Comparison of ENCODE assay signal across 10 cellular contexts in the genomic region with DNA sequence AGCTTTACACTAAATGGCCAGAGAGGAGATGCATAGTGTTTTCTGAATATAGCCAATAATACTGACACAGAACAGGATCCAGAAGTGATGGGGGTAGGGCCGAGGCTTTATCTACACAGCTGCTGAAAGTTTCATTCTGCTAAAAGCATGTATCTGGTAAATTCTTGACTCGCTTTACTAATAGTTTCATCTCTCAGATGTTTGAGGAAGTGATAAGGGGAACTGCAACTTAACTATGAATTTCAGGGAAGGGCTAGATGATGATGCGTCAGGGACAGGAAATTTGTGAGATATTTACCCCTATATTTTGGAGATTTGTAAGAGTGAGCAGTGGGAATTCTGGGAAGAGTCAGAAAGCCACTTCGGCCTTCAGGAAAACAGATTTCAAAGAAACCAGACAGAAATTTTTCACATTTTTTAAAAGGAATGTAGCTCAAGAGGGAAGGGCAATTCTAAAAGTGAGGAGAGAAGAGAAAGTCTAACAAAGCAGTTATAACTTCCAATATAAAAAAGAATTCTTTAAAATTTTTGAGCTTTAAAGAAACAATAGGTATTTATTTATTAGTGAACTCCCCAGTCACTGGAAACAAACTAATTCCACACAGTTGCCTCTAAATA.
DNase-seq lines count a peak whose midpoint lies in the region; ATAC-seq and TF ChIP-seq lines count a peak whose summit lies in the region.
"Had no signal": no experiment of that assay in that cellular context is flagged by ENCODE, and none has a peak within 500 bp of the region (broad histone marks: within the 10 kb centered on the region; RNA-seq: fewer than 3 reads in every experiment).

No MANE protein-coding gene starts in this region.

- no peak overlapping the region for H3T11ph ChIP-seq in H9 (ENCODE audit: low read length)

- no peak for TF ChIP-seq CTCF in H9 (conservative IDR thresholded peaks at IDR 0.05)
- TF ChIP-seq CTCF in CD8-positive, alpha-beta T cell (IDR thresholded peaks at IDR 0.05): no peak

- H3K79me2 ChIP-seq in H9 (ENCODE audit: insufficient read depth, low read length): no peaks in the 10 kb centered on the region

- no peak overlapping the region for H3K27ac ChIP-seq in H9 (ENCODE audit: insufficient read length, low read depth, low read length)
- no peak overlapping the region for H3K27ac ChIP-seq in CD8-positive, alpha-beta T cell (ENCODE audit: low read depth, low read length)

- H2AFZ ChIP-seq in H9 (ENCODE audit: low read length): no peak overlapping the region

- no peaks in the 10 kb centered on the region for H4K20me1 ChIP-seq in H9 (ENCODE audit: control insufficient read depth, insufficient read depth, insufficient read length)

- POLR2A ChIA-PET in CD8-positive, alpha-beta T cell (lab: Charles Lee): no interaction called here

- peak; percentile 34 for DNase-seq in EL
- DNase-seq in activated T-helper 1 cell treated with anti-CD3 and anti-CD28 coated beads, Interleukin-12 subunit alpha, Interleukin-12 subunit beta, Interleukin-2, Interleukin-4 antibody, amounts not matched to agents 30 ng/mL and 10 ng/mL and 1 ng/mL, durations not matched to agents 14 hours and 24 hours and 36 hours (ENCODE audit: low spot score): no peak
- DNase-seq in H9: no peak
- no peak for DNase-seq in DMS79 (lab: John Stamatoyannopoulos, UW)
- no peak for DNase-seq in NCI-H510A (lab: John Stamatoyannopoulos, UW)
- no peak for DNase-seq in CD8-positive, alpha-beta T cell
- DNase-seq: central memory CD4-positive, alpha-beta T cell; naive thymus-derived CD8-positive, alpha-beta T cell had no signal

- H4K5ac ChIP-seq in H9 (ENCODE audit: insufficient read length, low read depth, low read length): no peak overlapping the region

- H2BK120ac ChIP-seq in H9 (ENCODE audit: low read depth, low read length, poor library complexity, severe bottlenecking): no peak overlapping the region

- intact Hi-C loops in activated T-helper 1 cell treated with anti-CD3 and anti-CD28 coated beads, Interleukin-12 subunit alpha, Interleukin-12 subunit beta, Interleukin-2, Interleukin-4 antibody, amounts not matched to agents 30 ng/mL and 10 ng/mL and 1 ng/mL, durations not matched to agents 14 hours and 24 hours and 36 hours (cut with micrococcal nuclease): no loop called here
- intact Hi-C loops in CD8-positive, alpha-beta T cell (cut with DNase I, micrococcal nuclease): no loop called here

- no peaks in the 10 kb centered on the region for H3K9me3 ChIP-seq in H9 (ENCODE audit: control insufficient read depth, low read depth, low read length)
- H3K9me3 ChIP-seq in CD8-positive, alpha-beta T cell (ENCODE audit: low read length): no peaks in the 10 kb centered on the region

- no peak overlapping the region for H3K14ac ChIP-seq in H9 (ENCODE audit: insufficient read depth, low read length)

- H3K4ac ChIP-seq in H9 (ENCODE audit: low read depth, low read length): no peak overlapping the region

- no peak overlapping the region for H2BK5ac ChIP-seq in H9 (ENCODE audit: insufficient read length, low read length)

- H3K4me1 ChIP-seq in H9 (ENCODE audit: insufficient read depth, low read length): no peaks in the 10 kb centered on the region
- H3K4me1 ChIP-seq in CD8-positive, alpha-beta T cell (ENCODE audit: insufficient read depth, low read length): no peaks in the 10 kb centered on the region

- H3K23ac ChIP-seq in H9 (ENCODE audit: insufficient read length, low read depth, low read length): no peak overlapping the region

- H3K36me3 ChIP-seq in CD8-positive, alpha-beta T cell (ENCODE audit: insufficient read depth, low read length): no peaks in the 10 kb centered on the region

- H3K18ac ChIP-seq in H9 (ENCODE audit: insufficient read length, low read depth, low read length): no peak overlapping the region

- no CpG with 5 or more reads among the region's 4 CpGs for WGBS in H9 (ENCODE audit: extremely low coverage, insufficient read length, low lambda C conversion rate)

- no peak overlapping the region for H2AK5ac ChIP-seq in H9 (ENCODE audit: insufficient read length, low read length)

- no peak overlapping the region for H3K4me3 ChIP-seq in CD8-positive, alpha-beta T cell (ENCODE audit: low read depth, low read length)

- no peaks in the 10 kb centered on the region for H3K27me3 ChIP-seq in H9 (ENCODE audit: insufficient read depth, low read length)
- no peaks in the 10 kb centered on the region for H3K27me3 ChIP-seq in CD8-positive, alpha-beta T cell (ENCODE audit: insufficient read depth, low read length)

- no peak overlapping the region for H3K4me3 Mint-ChIP-seq in activated T-helper 1 cell treated with anti-CD3 and anti-CD28 coated beads, Interleukin-12 subunit alpha, Interleukin-12 subunit beta, Interleukin-2, Interleukin-4 antibody, amounts not matched to agents 30 ng/mL and 10 ng/mL and 1 ng/mL, durations not matched to agents 14 hours and 24 hours and 36 hours
- no peak overlapping the region for H3K4me3 Mint-ChIP-seq in H9
- no peak overlapping the region for H3K4me3 Mint-ChIP-seq in CD8-positive, alpha-beta T cell
- H3K4me3 Mint-ChIP-seq: naive thymus-derived CD8-positive, alpha-beta T cell had no signal

- H3K4me2 ChIP-seq in H9 (ENCODE audit: insufficient read depth, insufficient read length, low read length): no peak overlapping the region

- ATAC-seq in GM19397 (IDR thresholded peaks at IDR 0.05; ENCODE audit: unreplicated experiment): peak; percentile 98
- ATAC-seq in HG03139 (IDR thresholded peaks at IDR 0.05; ENCODE audit: unreplicated experiment): peak; percentile 99
- ATAC-seq in CD8-positive, alpha-beta T cell: no peak
- ATAC-seq: naive thymus-derived CD8-positive, alpha-beta T cell had no signal

- no peaks in the 10 kb centered on the region for H3K36me3 Mint-ChIP-seq in activated T-helper 1 cell treated with anti-CD3 and anti-CD28 coated beads, Interleukin-12 subunit alpha, Interleukin-12 subunit beta, Interleukin-2, Interleukin-4 antibody, amounts not matched to agents 30 ng/mL and 10 ng/mL and 1 ng/mL, durations not matched to agents 14 hours and 24 hours and 36 hours (ENCODE audit: low read depth)
- peaks cover 0 to 6% (median 0%) of the 10 kb centered on the region in 3 experiments; a peak in 2 of 7 replicates for H3K36me3 Mint-ChIP-seq in H9 (ENCODE audit: insufficient read depth in 1 of 3, low read depth in 3 of 3)
- H3K36me3 Mint-ChIP-seq in CD8-positive, alpha-beta T cell: no peaks in the 10 kb centered on the region
- H3K36me3 Mint-ChIP-seq: naive thymus-derived CD8-positive, alpha-beta T cell had no signal

- peak overlapping the region; percentile 13 for H3K27ac Mint-ChIP-seq in activated T-helper 1 cell treated with anti-CD3 and anti-CD28 coated beads, Interleukin-12 subunit alpha, Interleukin-12 subunit beta, Interleukin-2, Interleukin-4 antibody, amounts not matched to agents 30 ng/mL and 10 ng/mL and 1 ng/mL, durations not matched to agents 14 hours and 24 hours and 36 hours
- no peak overlapping the region; a peak in 1 of 7 replicates for H3K27ac Mint-ChIP-seq in H9
- no peak overlapping the region for H3K27ac Mint-ChIP-seq in CD8-positive, alpha-beta T cell

- H3K56ac ChIP-seq in H9 (ENCODE audit: insufficient read length, low read depth, low read length): no peak overlapping the region

- H3K23me2 ChIP-seq in H9 (ENCODE audit: insufficient read length, low read depth, low read length, poor library complexity, severe bottlenecking): no peaks in the 10 kb centered on the region

- no peak overlapping the region for H3K9ac ChIP-seq in H9 (ENCODE audit: extremely low read depth, insufficient read length, low read length)

- H2BK20ac ChIP-seq in H9 (ENCODE audit: low read depth, low read length, poor library complexity, severe bottlenecking): no peak overlapping the region

- H3K79me1 ChIP-seq in H9 (ENCODE audit: insufficient read depth, low read depth, low read length, poor library complexity, severe bottlenecking): no peaks in the 10 kb centered on the region

- H2BK12ac ChIP-seq in H9 (ENCODE audit: insufficient read length, low read depth, low read length): no peak overlapping the region

- no peak overlapping the region for H4K8ac ChIP-seq in H9 (replicated peaks; ENCODE audit: insufficient read length, low read depth, low read length)

- CTCF ChIA-PET in CD8-positive, alpha-beta T cell (lab: Charles Lee): interaction anchor here (0.6 kb wide), 1 partner anchor 863 kb away, joined by 3 read pairs; no protein-coding TSS in a partner anchor

- no peak overlapping the region for H4K91ac ChIP-seq in H9 (ENCODE audit: insufficient read length, low read depth, low read length)

- peaks cover 15% of the 10 kb centered on the region for H3K4me1 Mint-ChIP-seq in activated T-helper 1 cell treated with anti-CD3 and anti-CD28 coated beads, Interleukin-12 subunit alpha, Interleukin-12 subunit beta, Interleukin-2, Interleukin-4 antibody, amounts not matched to agents 30 ng/mL and 10 ng/mL and 1 ng/mL, durations not matched to agents 14 hours and 24 hours and 36 hours (ENCODE audit: low read depth)
- no peaks in the 10 kb centered on the region for H3K4me1 Mint-ChIP-seq in H9
- no peaks in the 10 kb centered on the region for H3K4me1 Mint-ChIP-seq in CD8-positive, alpha-beta T cell (ENCODE audit: low read depth)

- H3K9me3 Mint-ChIP-seq in activated T-helper 1 cell treated with anti-CD3 and anti-CD28 coated beads, Interleukin-12 subunit alpha, Interleukin-12 subunit beta, Interleukin-2, Interleukin-4 antibody, amounts not matched to agents 30 ng/mL and 10 ng/mL and 1 ng/mL, durations not matched to agents 14 hours and 24 hours and 36 hours: no peaks in the 10 kb centered on the region
- H3K9me3 Mint-ChIP-seq in H9: peaks cover 3 to 4% of the 10 kb centered on the region in 2 experiments; a peak in 2 of 5 replicates
- H3K9me3 Mint-ChIP-seq in CD8-positive, alpha-beta T cell: no peaks in the 10 kb centered on the region

- H3K27me3 Mint-ChIP-seq in activated T-helper 1 cell treated with anti-CD3 and anti-CD28 coated beads, Interleukin-12 subunit alpha, Interleukin-12 subunit beta, Interleukin-2, Interleukin-4 antibody, amounts not matched to agents 30 ng/mL and 10 ng/mL and 1 ng/mL, durations not matched to agents 14 hours and 24 hours and 36 hours (ENCODE audit: insufficient read depth): no peaks in the 10 kb centered on the region
- H3K27me3 Mint-ChIP-seq in H9 (ENCODE audit: low read depth): no peaks in the 10 kb centered on the region
- H3K27me3 Mint-ChIP-seq in CD8-positive, alpha-beta T cell (ENCODE audit: low read depth): no peaks in the 10 kb centered on the region

- H2BK15ac ChIP-seq in H9 (ENCODE audit: low read depth, low read length): no peak overlapping the region
